In the genomic region with DNA sequence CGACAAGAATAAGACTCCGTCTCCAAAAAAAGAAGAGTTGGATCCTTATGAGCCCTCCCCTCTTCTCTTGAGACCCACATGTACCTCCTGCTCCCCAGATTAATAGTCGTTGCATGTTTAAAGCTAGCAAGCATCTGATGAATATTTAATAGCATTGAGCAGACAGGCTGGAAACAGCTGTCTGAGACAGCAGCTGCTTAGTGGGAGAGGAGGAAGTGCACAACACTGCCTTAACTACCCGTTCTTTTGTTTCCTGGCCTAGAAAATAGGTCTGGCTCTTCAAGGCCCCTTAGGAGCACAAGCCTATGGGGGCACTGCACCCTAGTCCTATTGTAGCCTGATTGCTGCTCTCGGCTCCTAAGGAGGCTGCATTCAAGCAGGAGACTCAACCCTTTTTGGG, we compare ENCODE assay signal across 1 cellular context.
TF ChIP-seq lines count a peak whose summit lies in the region.

No MANE protein-coding gene starts in this region.

TF ChIP-seq in WTC11, 78 proteins besides CTCF, POLR2A, EP300 and RAD21 (continued from another document):
- no peak for TF ChIP-seq NR1H2 (CRISPR knock-in tag; IDR thresholded peaks at IDR 0.05)
- TF ChIP-seq JUN (CRISPR knock-in tag; IDR thresholded peaks at IDR 0.05): no peak
- TF ChIP-seq, protein P1, sequence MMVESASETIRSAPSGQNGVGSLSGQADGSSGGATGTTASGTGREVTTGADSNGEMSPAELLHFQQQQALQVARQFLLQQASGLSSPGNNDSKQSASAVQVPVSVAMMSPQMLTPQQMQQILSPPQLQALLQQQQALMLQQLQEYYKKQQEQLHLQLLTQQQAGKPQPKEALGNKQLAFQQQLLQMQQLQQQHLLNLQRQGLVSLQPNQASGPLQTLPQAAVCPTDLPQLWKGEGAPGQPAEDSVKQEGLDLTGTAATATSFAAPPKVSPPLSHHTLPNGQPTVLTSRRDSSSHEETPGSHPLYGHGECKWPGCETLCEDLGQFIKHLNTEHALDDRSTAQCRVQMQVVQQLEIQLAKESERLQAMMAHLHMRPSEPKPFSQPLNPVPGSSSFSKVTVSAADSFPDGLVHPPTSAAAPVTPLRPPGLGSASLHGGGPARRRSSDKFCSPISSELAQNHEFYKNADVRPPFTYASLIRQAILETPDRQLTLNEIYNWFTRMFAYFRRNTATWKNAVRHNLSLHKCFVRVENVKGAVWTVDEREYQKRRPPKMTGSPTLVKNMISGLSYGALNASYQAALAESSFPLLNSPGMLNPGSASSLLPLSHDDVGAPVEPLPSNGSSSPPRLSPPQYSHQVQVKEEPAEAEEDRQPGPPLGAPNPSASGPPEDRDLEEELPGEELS (CRISPR knock-in tag; IDR thresholded peaks at IDR 0.05): no peak
- TF ChIP-seq PRRX2 (CRISPR knock-in tag; IDR thresholded peaks at IDR 0.05): no peak
- TF ChIP-seq ZNF219 (CRISPR knock-in tag; IDR thresholded peaks at IDR 0.05; ENCODE audit: borderline replicate concordance): no peak
- TF ChIP-seq, protein P2, sequence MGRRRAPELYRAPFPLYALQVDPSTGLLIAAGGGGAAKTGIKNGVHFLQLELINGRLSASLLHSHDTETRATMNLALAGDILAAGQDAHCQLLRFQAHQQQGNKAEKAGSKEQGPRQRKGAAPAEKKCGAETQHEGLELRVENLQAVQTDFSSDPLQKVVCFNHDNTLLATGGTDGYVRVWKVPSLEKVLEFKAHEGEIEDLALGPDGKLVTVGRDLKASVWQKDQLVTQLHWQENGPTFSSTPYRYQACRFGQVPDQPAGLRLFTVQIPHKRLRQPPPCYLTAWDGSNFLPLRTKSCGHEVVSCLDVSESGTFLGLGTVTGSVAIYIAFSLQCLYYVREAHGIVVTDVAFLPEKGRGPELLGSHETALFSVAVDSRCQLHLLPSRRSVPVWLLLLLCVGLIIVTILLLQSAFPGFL (CRISPR knock-in tag; IDR thresholded peaks at IDR 0.05; ENCODE audit: borderline replicate concordance): no peak
- TF ChIP-seq ATF1 (CRISPR knock-in tag; IDR thresholded peaks at IDR 0.05): no peak
- TF ChIP-seq, protein P3, sequence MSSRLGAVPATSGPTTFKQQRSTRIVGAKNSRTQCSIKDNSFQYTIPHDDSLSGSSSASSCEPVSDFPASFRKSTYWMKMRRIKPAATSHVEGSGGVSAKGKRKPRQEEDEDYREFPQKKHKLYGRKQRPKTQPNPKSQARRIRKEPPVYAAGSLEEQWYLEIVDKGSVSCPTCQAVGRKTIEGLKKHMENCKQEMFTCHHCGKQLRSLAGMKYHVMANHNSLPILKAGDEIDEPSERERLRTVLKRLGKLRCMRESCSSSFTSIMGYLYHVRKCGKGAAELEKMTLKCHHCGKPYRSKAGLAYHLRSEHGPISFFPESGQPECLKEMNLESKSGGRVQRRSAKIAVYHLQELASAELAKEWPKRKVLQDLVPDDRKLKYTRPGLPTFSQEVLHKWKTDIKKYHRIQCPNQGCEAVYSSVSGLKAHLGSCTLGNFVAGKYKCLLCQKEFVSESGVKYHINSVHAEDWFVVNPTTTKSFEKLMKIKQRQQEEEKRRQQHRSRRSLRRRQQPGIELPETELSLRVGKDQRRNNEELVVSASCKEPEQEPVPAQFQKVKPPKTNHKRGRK (CRISPR knock-in tag; IDR thresholded peaks at IDR 0.05; ENCODE audit: borderline replicate concordance): no peak
- TF ChIP-seq ZBTB21 (CRISPR knock-in tag; IDR thresholded peaks at IDR 0.05; ENCODE audit: borderline replicate concordance): no peak
- TF ChIP-seq ZNF317 (CRISPR knock-in tag; IDR thresholded peaks at IDR 0.05; ENCODE audit: borderline replicate concordance, low read depth): no peak
- no peak for TF ChIP-seq ZNF423 (CRISPR knock-in tag; IDR thresholded peaks at IDR 0.05)
